ENCODE assay signal across 11 cellular contexts in the genomic region with DNA sequence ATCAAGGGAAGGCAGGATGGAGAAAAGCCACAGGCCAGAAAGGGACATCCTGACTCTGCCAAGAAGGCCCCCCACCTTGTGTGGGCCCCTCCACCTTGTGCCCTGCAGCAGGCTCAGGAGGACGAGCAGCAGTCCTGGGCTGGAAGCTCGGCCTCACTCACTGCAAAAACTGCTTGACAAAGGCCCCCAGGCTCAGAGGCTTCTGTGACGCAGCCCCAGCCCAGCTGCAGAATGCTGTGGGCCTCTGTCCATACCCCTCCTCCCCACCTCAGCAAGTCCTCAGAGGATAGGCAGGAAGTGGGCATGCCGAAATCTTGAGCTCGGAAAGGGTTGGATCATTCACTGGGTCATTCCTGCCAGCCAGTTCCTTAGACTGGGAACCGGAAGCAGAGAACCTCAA.
A peak's percentile ranks its signal among the peaks of the same experiment; 100 is the strongest.
DNase-seq lines count a peak whose midpoint lies in the region; ATAC-seq and TF ChIP-seq lines count a peak whose summit lies in the region.
"Had no signal": no experiment of that assay in that cellular context is flagged by ENCODE, and none has a peak within 500 bp of the region (broad histone marks: within the 10 kb centered on the region; RNA-seq: fewer than 3 reads in every experiment).

No MANE protein-coding gene starts in this region.

- H3K36me3 Mint-ChIP-seq in Calu3 (ENCODE audit: insufficient read depth, unreplicated experiment), result no peaks in the 10 kb centered on the region
- H3K36me3 Mint-ChIP-seq: CD4-positive, alpha-beta memory T cell had no signal

- no peak overlapping the region for H3K4me3 Mint-ChIP-seq in Calu3 (ENCODE audit: low read depth, unreplicated experiment)
- H3K4me3 Mint-ChIP-seq: CD4-positive, alpha-beta memory T cell had no signal

- H3K9me3 Mint-ChIP-seq in Calu3 (ENCODE audit: low read depth, unreplicated experiment), result no peaks in the 10 kb centered on the region
- H3K9me3 Mint-ChIP-seq: CD4-positive, alpha-beta memory T cell had no signal

- DNase-seq in SK-N-MC (ENCODE audit: low read depth, low spot score) (no peak), foreskin fibroblast (peak; percentile 61 to 79), skeletal muscle cell (ENCODE audit: low read depth) (peak; percentile 80), GDM1 (lab: John Stamatoyannopoulos, UW) (no peak), NCI-H1417 treated with DMSO at 0.1 percent for 48 hours (lab: John Stamatoyannopoulos, UW) (no peak), Calu3 (no peak)
- DNase-seq: CD4-positive, alpha-beta memory T cell; left colon; pancreas had no signal

- H3K4me1 ChIP-seq in BLaER1 treated with 17β-estradiol and CSF1 and Interleukin-3, amounts not matched to agents 10 nM and 100 nM, result peaks cover 59 to 82% (median 64%) of the 10 kb centered on the region in 10 experiments
- H3K4me1 ChIP-seq: pancreas had no signal

- H4K20me1 ChIP-seq in BLaER1 treated with 17β-estradiol and CSF1 and Interleukin-3, amounts not matched to agents 10 nM and 100 nM, result no peaks in the 10 kb centered on the region; a peak in 1 of 22 replicates

- TF ChIP-seq CTCF in foreskin fibroblast (IDR thresholded peaks at IDR 0.05; ENCODE audit: low read depth, low read length) (no peak), Calu3 (IDR thresholded peaks at IDR 0.05; ENCODE audit: unreplicated experiment) (no peak)

- no TSS peak for BruUV-seq in Calu3 (replicated peaks; lab: Mats Ljungman, UMichigan)

- peak overlapping the region in 9 of 11 experiments; percentile 55 to 83 (median 75); a peak in 19 of 22 replicates for H3K27ac ChIP-seq in BLaER1 treated with 17β-estradiol and CSF1 and Interleukin-3, amounts not matched to agents 10 nM and 100 nM
- H3K27ac ChIP-seq in SK-N-MC, result peak overlapping the region; percentile 83
- H3K27ac ChIP-seq: pancreas had no signal

- peak overlapping the region in 6 of 10 experiments; percentile 9 to 52 (median 37); a peak in 9 of 20 replicates for H3K4me3 ChIP-seq in BLaER1 treated with 17β-estradiol and CSF1 and Interleukin-3, amounts not matched to agents 10 nM and 100 nM
- H3K4me3 ChIP-seq in SK-N-MC (no peak overlapping the region), foreskin fibroblast (ENCODE audit: low read depth in 1 of 2, low read length in 2 of 2) (no peak overlapping the region), skeletal muscle cell (ENCODE audit: low read depth, low read length) (peak overlapping the region; percentile 38)
- H3K4me3 ChIP-seq: pancreas had no signal

- no peaks in the 10 kb centered on the region for H3K4me1 Mint-ChIP-seq in Calu3 (ENCODE audit: low read depth, unreplicated experiment)
- H3K4me1 Mint-ChIP-seq: CD4-positive, alpha-beta memory T cell had no signal

- peak overlapping the region; percentile 69 to 100 (median 91) for H3K4me2 ChIP-seq in BLaER1 treated with 17β-estradiol and CSF1 and Interleukin-3, amounts not matched to agents 10 nM and 100 nM

- H3K9ac ChIP-seq in BLaER1 treated with 17β-estradiol and CSF1 and Interleukin-3, amounts not matched to agents 10 nM and 100 nM, result peak overlapping the region in 10 of 11 experiments; percentile 15 to 74 (median 70); a peak in 18 of 22 replicates
- H3K9ac ChIP-seq in SK-N-MC (ENCODE audit: insufficient read length), result no peak overlapping the region

- CTCF ChIA-PET in Calu3 (lab: Charles Lee), result no interaction called here

- no peaks in the 10 kb centered on the region for H3K36me3 ChIP-seq in BLaER1 treated with 17β-estradiol and CSF1 and Interleukin-3, amounts not matched to agents 10 nM and 100 nM
- H3K36me3 ChIP-seq in SK-N-MC (ENCODE audit: insufficient read depth, low read length), result no peaks in the 10 kb centered on the region
- H3K36me3 ChIP-seq: pancreas had no signal

- H3K27me3 ChIP-seq in BLaER1 treated with 17β-estradiol and CSF1 and Interleukin-3, amounts not matched to agents 10 nM and 100 nM, result no peaks in the 10 kb centered on the region
- H3K27me3 ChIP-seq: pancreas had no signal

- ATAC-seq in GM18870 (IDR thresholded peaks at IDR 0.05; ENCODE audit: unreplicated experiment), result no peak
- ATAC-seq: left colon had no signal

- H3K9me3 ChIP-seq in BLaER1 treated with 17β-estradiol and CSF1 and Interleukin-3, amounts not matched to agents 10 nM and 100 nM (replicated peaks in 1 of 11), result no peaks in the 10 kb centered on the region
- H3K9me3 ChIP-seq in SK-N-MC (ENCODE audit: low read depth, low read length), result no peaks in the 10 kb centered on the region
- H3K9me3 ChIP-seq: pancreas had no signal

- H3K27ac Mint-ChIP-seq in Calu3 (ENCODE audit: unreplicated experiment), result no peak overlapping the region
- H3K27ac Mint-ChIP-seq: CD4-positive, alpha-beta memory T cell had no signal

- H3K27me3 Mint-ChIP-seq in Calu3 (ENCODE audit: unreplicated experiment), result peaks cover 92% of the 10 kb centered on the region
- H3K27me3 Mint-ChIP-seq: CD4-positive, alpha-beta memory T cell had no signal

- intact Hi-C loops in Calu3 (cut with micrococcal nuclease; ENCODE audit: unreplicated experiment), result no loop called here

Comparison
In these comparisons a context has a peak if more than half of its experiments do, and no peak if none do; other contexts are left out.
1. H3K4me3 ChIP-seq: peak in BLaER1 treated with 17β-estradiol and CSF1 and Interleukin-3, amounts not matched to agents 10 nM and 100 nM (6 of 10) and skeletal muscle cell (single experiment); none in SK-N-MC (single experiment) and foreskin fibroblast (0 of 2).
2. DNase-seq: peak in foreskin fibroblast (2 of 2) and skeletal muscle cell (single experiment); none in SK-N-MC (single experiment), GDM1 (single experiment), NCI-H1417 treated with DMSO at 0.1 percent for 48 hours (single experiment) and Calu3 (single experiment).